ENCODE assay signal across 1 cellular context in genomic region chr2:197661626-197662025, GRCh38.
TF ChIP-seq lines count a peak whose summit lies in the region.

No MANE protein-coding gene starts in this region.

TF ChIP-seq in WTC11, 78 proteins besides CTCF, POLR2A, EP300 and RAD21 (continued from another document):
- TF ChIP-seq ZNF532 (CRISPR knock-in tag; IDR thresholded peaks at IDR 0.05; ENCODE audit: borderline replicate concordance) (no peak), NFATC4 (CRISPR knock-in tag; IDR thresholded peaks at IDR 0.05) (no peak), ZSCAN18 (CRISPR knock-in tag; IDR thresholded peaks at IDR 0.05) (no peak), MLX (CRISPR knock-in tag; IDR thresholded peaks at IDR 0.05) (no peak)
